Comparison of ENCODE assay signal across 9 cellular contexts in the genomic region with DNA sequence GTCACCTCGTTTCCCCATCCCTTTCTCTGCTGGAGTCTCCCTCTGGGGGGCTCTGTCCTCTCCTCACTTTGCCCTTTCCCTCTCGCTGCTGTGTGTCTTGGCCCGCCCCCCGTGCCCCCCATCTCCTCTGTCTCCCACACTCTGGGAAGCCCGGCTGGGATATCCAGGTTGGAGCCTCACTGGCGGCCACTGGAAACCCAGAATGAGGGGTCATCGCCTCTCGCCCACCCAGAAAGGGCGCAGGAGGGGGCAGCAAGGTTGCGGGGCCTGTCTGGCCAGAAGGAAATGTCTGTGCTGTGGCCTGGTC. TPM values are rescaled to one million over a fixed set of nuclear protein-coding genes. Genes with fewer than 3 reads are reported as not detected.
A peak's percentile ranks its signal among the peaks of the same experiment; 100 is the strongest.
DNase-seq lines count a peak whose midpoint lies in the region; ATAC-seq and TF ChIP-seq lines count a peak whose summit lies in the region.
"Had no signal": no experiment of that assay in that cellular context is flagged by ENCODE, and none has a peak within 500 bp of the region (broad histone marks: within the 10 kb centered on the region; RNA-seq: fewer than 3 reads in every experiment).

No MANE protein-coding gene starts in this region.

- H3K27me3 ChIP-seq in HUES48 (ENCODE audit: control insufficient read depth, insufficient read depth, low read length) (no peaks in the 10 kb centered on the region), ascending aorta (no peaks in the 10 kb centered on the region), layer of hippocampus (ENCODE audit: control insufficient read depth, insufficient read depth, low read length) (peaks cover 3% of the 10 kb centered on the region), spleen (replicated peaks in 1 of 7) (no peaks in the 10 kb centered on the region)

- TF ChIP-seq POLR2A in spleen (IDR thresholded peaks at IDR 0.05), result no peak

- intact Hi-C loops in ascending aorta (cut with DNase I), result loop anchor here (1.0 kb wide), 1 partner anchor 28 kb away; a partner anchor contains a TSS
- intact Hi-C loops in spleen (cut with DNase I; ENCODE audit: low total_unique reads), result no loop called here

- H3K4me1 ChIP-seq in HUES48 (ENCODE audit: control insufficient read depth, insufficient read depth, low read length) (peaks cover 41% of the 10 kb centered on the region), ascending aorta (peaks cover 37 to 64% of the 10 kb centered on the region in 2 donors), spleen (peaks cover 67 to 100% (median 97%) of the 10 kb centered on the region in 6 donors)

- H3K4me3 ChIP-seq in HUES48 (ENCODE audit: low read depth, low read length) (peak overlapping the region; percentile 57), ascending aorta (peak overlapping the region; percentile 29 to 62), spleen (peak overlapping the region in 5 of 8 donors; percentile 7 to 57 (median 34))

- no peak for TF ChIP-seq CTCF in ascending aorta (IDR thresholded peaks at IDR 0.05)
- no peak for TF ChIP-seq CTCF in spleen (IDR thresholded peaks at IDR 0.05 in 8 of 11, conservative IDR thresholded peaks at IDR 0.05 in 3 of 11)

- H3K9ac ChIP-seq in HUES48 (ENCODE audit: low read depth, low read length), result no peak overlapping the region

- no peaks in the 10 kb centered on the region for H3K9me3 ChIP-seq in HUES48 (ENCODE audit: control insufficient read depth, insufficient read depth, low read length)
- H3K9me3 ChIP-seq in ascending aorta, result no peaks in the 10 kb centered on the region
- H3K9me3 ChIP-seq in spleen, result no peaks in the 10 kb centered on the region

- H3K36me3 ChIP-seq in HUES48 (ENCODE audit: control insufficient read depth, insufficient read depth, low read length) (peaks cover 4% of the 10 kb centered on the region; the same call in 1 of the 2 replicates), ascending aorta (peaks cover 15 to 28% of the 10 kb centered on the region in 2 donors), spleen (peaks cover 0 to 63% (median 17%) of the 10 kb centered on the region in 6 donors)

- no peak for DNase-seq in ascending aorta (ENCODE audit: low spot score in 2 of 2)
- DNase-seq in spleen, result peak; percentile 79
- no peak for DNase-seq in HuH-7.5 (ENCODE audit: low spot score)
- DNase-seq in H4 (ENCODE audit: low spot score), result no peak
- DNase-seq in DMS53 (lab: John Stamatoyannopoulos, UW), result no peak
- DNase-seq: stimulated activated CD4-positive, alpha-beta T cell treated with anti-CD3 and anti-CD28 coated beads, Interleukin-4, amount 100 ng/mL, for 24 hours had no signal

- no peak for ATAC-seq in GM18873 (IDR thresholded peaks at IDR 0.05; ENCODE audit: low FRiP score, unreplicated experiment)

- peak overlapping the region; percentile 97 for H3K27ac ChIP-seq in HUES48 (ENCODE audit: low read depth, low read length)
- peak overlapping the region; percentile 85 to 97 for H3K27ac ChIP-seq in ascending aorta
- H3K27ac ChIP-seq in layer of hippocampus (ENCODE audit: low read depth, low read length), result peak overlapping the region; percentile 73
- peak overlapping the region; percentile 67 to 94 (median 90) for H3K27ac ChIP-seq in spleen

- 28 to 53% (median 32%) methylated on average over 10 of the region's 10 CpGs for WGBS in spleen, 5 donors

RNA-seq across cellular contexts. Expression of a gene that starts 15.6 kb away (rescaled TPM):
- total RNA-seq in ascending aorta (18.4 TPM), spleen (10 to 100 TPM; 20.5 to 38.2 (median 29.7) TPM)
- 10 to 100 TPM; 12.7 to 18.9 (median 14.5) TPM for polyA plus RNA-seq in spleen
- total RNA-seq in H4 (2014; rRNA removed; shearing (Covaris generic)), result 4.6 and 7.8 TPM in 2 replicates

RNA-seq across cellular contexts. Expression of a gene that starts 28.1 kb away (rescaled TPM):
- total RNA-seq in ascending aorta, result 103 TPM
- 100 to 1,000 TPM in 6 of 7 donors, 10 to 100 TPM in 1; 79.3 to 147 (median 130) TPM for total RNA-seq in spleen
- 10 to 100 TPM; 23.0 to 56.0 (median 25.2) TPM for polyA plus RNA-seq in spleen
- total RNA-seq in H4 (2014; rRNA removed; shearing (Covaris generic)), result 12.5 and 15.4 TPM in 2 replicates

RNA-seq across cellular contexts. Expression of a gene that starts 38.4 kb away (rescaled TPM):
- 17.5 TPM for total RNA-seq in ascending aorta
- total RNA-seq in spleen, result 10 to 100 TPM in 1 of 7 donors, 1 to 10 TPM in 6; 7.5 to 10.2 (median 8.4) TPM
- 10 to 100 TPM in 2 of 3 donors, 1 to 10 TPM in 1; 8.6 to 11.9 (median 10.5) TPM for polyA plus RNA-seq in spleen
- total RNA-seq in H4 (2014; rRNA removed; shearing (Covaris generic)), result 7.5 and 9.3 TPM in 2 replicates

RNA-seq across cellular contexts. Expression of a gene that starts 50.7 kb away (rescaled TPM):
- total RNA-seq in ascending aorta (14.2 TPM), spleen (10 to 100 TPM; 19.3 to 62.0 (median 23.5) TPM)
- 10 to 100 TPM; 13.4 to 37.1 (median 34.4) TPM for polyA plus RNA-seq in spleen
- total RNA-seq in H4 (2014; rRNA removed; shearing (Covaris generic)), result 0.08 and 0.97 TPM in 2 replicates
